Comparison of ENCODE assay signal across 17 cellular contexts in genomic region chr14:43479751-43480150, GRCh38.
"Had no signal": no experiment of that assay in that cellular context is flagged by ENCODE, and none has a peak within 500 bp of the region (broad histone marks: within the 10 kb centered on the region; RNA-seq: fewer than 3 reads in every experiment).

No MANE protein-coding gene starts in this region.

- H3K4me1 ChIP-seq: esophagus muscularis mucosa, prostate gland, vagina had no signal

- H3K36me3 ChIP-seq: esophagus muscularis mucosa, neutrophil, ovary, prostate gland, thoracic aorta, vagina had no signal

- H3K9me3 ChIP-seq: esophagus muscularis mucosa, neutrophil, ovary, prostate gland, thoracic aorta, vagina had no signal

- H3K27me3 ChIP-seq: dorsolateral prefrontal cortex, esophagus muscularis mucosa, neutrophil, vagina had no signal

- H3K4me3 ChIP-seq: dorsolateral prefrontal cortex, esophagus muscularis mucosa, ovary, prostate gland, thoracic aorta, vagina had no signal

- DNase-seq: activated CD4-positive, alpha-beta memory T cell treated with anti-CD3 and anti-CD28 coated beads for 36 hours; activated CD4-positive, alpha-beta T cell treated with anti-CD3 and anti-CD28 coated beads for 48 hours; activated naive CD4-positive, alpha-beta T cell treated with Interleukin-2 at 50 U/mL for 16 hours; activated naive CD8-positive, alpha-beta T cell treated with anti-CD3 and anti-CD28 coated beads for 36 hours; activated T-cell treated with anti-CD3 and anti-CD28 coated beads, Interleukin-2, amount 50 U/mL, for 48 hours; dorsolateral prefrontal cortex; effector memory CD8-positive, alpha-beta T cell; head of caudate nucleus; left colon; ovary; stimulated activated CD4-positive, alpha-beta T cell treated with anti-CD3 and anti-CD28 coated beads, Interleukin-2, amount 100 ng/mL, for 48 hours; stimulated activated naive CD4-positive, alpha-beta T cell had no signal
